14 cellular contexts compared by ENCODE assay signal in genomic region chr4:137676357-137676998, GRCh38.
"Had no signal": no experiment of that assay in that cellular context is flagged by ENCODE, and none has a peak within 500 bp of the region (broad histone marks: within the 10 kb centered on the region; RNA-seq: fewer than 3 reads in every experiment).

No MANE protein-coding gene starts in this region.

- H3K4me3 Mint-ChIP-seq: activated T-cell treated with anti-CD3 and anti-CD28 coated beads, Interleukin-2, amount 50 U/mL, for 24 hours; mesothelial cell of epicardium; neural crest cell had no signal

- H3K27ac Mint-ChIP-seq: activated naive CD4-positive, alpha-beta T cell treated with anti-CD3 and anti-CD28 coated beads, Interleukin-2, amount 50 U/mL, for 72 hours; activated T-cell treated with anti-CD3 and anti-CD28 coated beads, Interleukin-2, amount 50 U/mL, for 24 hours; mesothelial cell of epicardium had no signal

- H3K36me3 ChIP-seq: brain microvascular endothelial cell, gastroesophageal sphincter had no signal

- H3K9me3 ChIP-seq: gastroesophageal sphincter had no signal

- H3K27me3 ChIP-seq: brain microvascular endothelial cell, gastroesophageal sphincter had no signal

- H3K4me3 ChIP-seq: gastroesophageal sphincter had no signal

- ATAC-seq: activated CD4-positive, CD25-positive, alpha-beta regulatory T cell treated with anti-CD3 and anti-CD28 coated beads, Interleukin-2, amount 50 U/mL, for 24 hours; activated naive CD4-positive, alpha-beta T cell treated with anti-CD3 and anti-CD28 coated beads, Interleukin-2, amount 50 U/mL, for 72 hours; gastroesophageal sphincter had no signal

- H3K4me1 Mint-ChIP-seq: neural crest cell had no signal

- H3K36me3 Mint-ChIP-seq: activated naive CD4-positive, alpha-beta T cell treated with anti-CD3 and anti-CD28 coated beads, Interleukin-2, amount 50 U/mL, for 72 hours had no signal

- H3K27ac ChIP-seq: brain microvascular endothelial cell, epithelial cell of prostate, gastroesophageal sphincter had no signal

- DNase-seq: activated effector memory CD4-positive, alpha-beta T cell treated with Interleukin-2 at 50 U/mL for 16 hours; activated T-cell treated with anti-CD3 and anti-CD28 coated beads, Interleukin-2, amount 50 U/mL, for 24 hours; amniotic stem cell; brain microvascular endothelial cell; effector memory CD4-positive, alpha-beta T cell; stimulated activated CD4-positive, alpha-beta T cell treated with anti-CD3 and anti-CD28 coated beads, Interleukin-2, amount 100 ng/mL, for 48 hours; stimulated activated naive CD4-positive, alpha-beta T cell treated with Interleukin-2 at 50 U/mL for 16 hours; trophoblast cell had no signal

- H3K27me3 Mint-ChIP-seq: activated T-cell treated with anti-CD3 and anti-CD28 coated beads, Interleukin-2, amount 50 U/mL, for 24 hours had no signal
